11 cellular contexts compared by ENCODE assay signal in the genomic region with DNA sequence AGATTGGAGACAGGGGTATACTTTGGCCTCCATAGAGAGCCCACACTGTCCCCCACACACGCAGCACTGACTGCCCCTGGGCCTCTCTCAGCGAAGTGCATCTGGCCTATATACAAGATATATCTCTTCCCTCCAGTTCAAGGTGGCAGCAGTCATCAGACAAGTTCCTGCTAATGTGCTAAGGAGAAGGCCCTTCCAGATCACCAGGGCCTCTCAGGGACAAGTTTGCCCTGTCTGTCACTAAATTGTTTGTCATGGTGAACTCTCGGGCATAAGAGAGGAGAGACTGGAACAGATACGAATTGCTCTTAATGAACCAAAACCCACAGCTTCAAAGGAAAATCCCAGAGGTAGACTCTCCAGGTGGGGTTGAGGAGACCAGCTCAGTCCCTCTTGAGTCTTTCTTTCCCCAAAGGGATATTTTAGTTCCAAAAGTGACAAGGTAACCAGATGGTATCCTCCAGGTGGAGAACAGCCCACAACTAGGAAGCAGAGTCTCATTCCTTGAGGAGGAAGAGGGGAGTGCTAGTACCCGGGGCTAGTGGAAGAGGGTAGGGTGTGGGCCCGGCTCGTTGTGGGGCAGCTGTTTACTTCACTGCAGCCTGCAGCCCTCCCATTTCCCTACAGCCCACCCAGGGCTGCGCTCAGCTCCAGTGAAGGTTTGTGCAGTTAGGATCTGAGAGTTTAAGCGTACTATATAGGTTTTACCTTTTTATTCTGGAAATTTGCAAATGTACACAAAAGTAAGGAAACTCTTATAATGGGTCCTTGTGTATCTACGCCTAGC. TPM values are rescaled to one million over a fixed set of nuclear protein-coding genes. Genes with fewer than 3 reads are reported as not detected.
DNase-seq lines count a peak whose midpoint lies in the region; ATAC-seq and TF ChIP-seq lines count a peak whose summit lies in the region.
"Had no signal": no experiment of that assay in that cellular context is flagged by ENCODE, and none has a peak within 500 bp of the region (broad histone marks: within the 10 kb centered on the region; RNA-seq: fewer than 3 reads in every experiment).

No MANE protein-coding gene starts in this region.

- no peak overlapping the region for H3K9ac ChIP-seq in mesendoderm (ENCODE audit: low read length)

- no peak overlapping the region for H2BK120ac ChIP-seq in mesendoderm (ENCODE audit: low read depth, low read length)

- WGBS in stomach, 5 donors, result 85 to 90% (median 88%) methylated on average over 10 of the region's 10 CpGs
- no CpG with 5 or more reads among the region's 10 CpGs for WGBS in mesendoderm (ENCODE audit: extremely low coverage, insufficient coverage, low lambda C conversion rate)

- DNase-seq in activated T-cell treated with anti-CD3 and anti-CD28 coated beads, Interleukin-2, amount 50 U/mL, for 72 hours, result no peak
- DNase-seq in activated T-cell treated with anti-CD3 and anti-CD28 coated beads, Interleukin-2, amount 50 U/mL, for 1 hour, result no peak
- no peak for DNase-seq in activated T-helper 1 cell treated with anti-CD3 and anti-CD28 coated beads, Interleukin-12 subunit alpha, Interleukin-12 subunit beta, Interleukin-2, Interleukin-4 antibody, amounts not matched to agents 30 ng/mL and 10 ng/mL and 1 ng/mL, durations not matched to agents 14 hours and 24 hours and 36 hours (ENCODE audit: low spot score)
- DNase-seq in mesothelial cell of epicardium (ENCODE audit: low spot score in 2 of 2, unreplicated experiment in 2 of 2), result no peak
- DNase-seq in stomach, result peak; percentile 21
- no peak for DNase-seq in NCI-H187 (lab: John Stamatoyannopoulos, UW)
- DNase-seq in mesendoderm, result no peak
- DNase-seq: NCI-H146; stimulated activated CD4-positive, alpha-beta T cell treated with anti-CD3 and anti-CD28 coated beads, Interleukin-1b, Interleukin-23, amount 100 ng/mL, for 48 hours; testis had no signal

- H3K79me2 ChIP-seq in mesendoderm (ENCODE audit: control insufficient read depth, insufficient read depth, low read length), result no peaks in the 10 kb centered on the region

- no peak overlapping the region for H3K4ac ChIP-seq in mesendoderm (ENCODE audit: low read depth, low read length)

- peaks cover 0 to 2% of the 10 kb centered on the region in 2 donors for H3K9me3 Mint-ChIP-seq in activated T-cell treated with anti-CD3 and anti-CD28 coated beads, Interleukin-2, amount 50 U/mL, for 72 hours
- H3K9me3 Mint-ChIP-seq in activated T-helper 1 cell treated with anti-CD3 and anti-CD28 coated beads, Interleukin-12 subunit alpha, Interleukin-12 subunit beta, Interleukin-2, Interleukin-4 antibody, amounts not matched to agents 30 ng/mL and 10 ng/mL and 1 ng/mL, durations not matched to agents 14 hours and 24 hours and 36 hours, result no peaks in the 10 kb centered on the region
- H3K9me3 Mint-ChIP-seq in mesothelial cell of epicardium, result no peaks in the 10 kb centered on the region

- H3K27me3 ChIP-seq in stomach (no peaks in the 10 kb centered on the region), mesendoderm (ENCODE audit: insufficient read depth, low read length, poor library complexity) (no peaks in the 10 kb centered on the region)
- H3K27me3 ChIP-seq: testis had no signal

- no peak for ATAC-seq in activated T-cell treated with anti-CD3 and anti-CD28 coated beads, Interleukin-2, amount 50 U/mL, for 72 hours (replicated peaks in 1 of 2)
- no peak for ATAC-seq in HG02642 (IDR thresholded peaks at IDR 0.05; ENCODE audit: poor library complexity, unreplicated experiment)

- no peak overlapping the region for H3K4me3 ChIP-seq in stomach
- H3K4me3 ChIP-seq in mesendoderm (ENCODE audit: low read length), result no peak overlapping the region

- no peak for TF ChIP-seq POLR2A in stomach (IDR thresholded peaks at IDR 0.05)

- no peak overlapping the region for H3K56ac ChIP-seq in mesendoderm (ENCODE audit: low read length)

- no peak for TF ChIP-seq EP300 in stomach (IDR thresholded peaks at IDR 0.05)

- peaks cover 12% of the 10 kb centered on the region for H3K79me1 ChIP-seq in mesendoderm (ENCODE audit: low read length)

- no peaks in the 10 kb centered on the region for H3K27me3 Mint-ChIP-seq in activated T-cell treated with anti-CD3 and anti-CD28 coated beads, Interleukin-2, amount 50 U/mL, for 72 hours (ENCODE audit: low read depth)
- H3K27me3 Mint-ChIP-seq in activated T-helper 1 cell treated with anti-CD3 and anti-CD28 coated beads, Interleukin-12 subunit alpha, Interleukin-12 subunit beta, Interleukin-2, Interleukin-4 antibody, amounts not matched to agents 30 ng/mL and 10 ng/mL and 1 ng/mL, durations not matched to agents 14 hours and 24 hours and 36 hours (ENCODE audit: insufficient read depth), result no peaks in the 10 kb centered on the region
- H3K27me3 Mint-ChIP-seq in mesothelial cell of epicardium (ENCODE audit: low read depth), result no peaks in the 10 kb centered on the region

- no peak overlapping the region for H3K18ac ChIP-seq in mesendoderm (ENCODE audit: low read length)

- H3K4me1 ChIP-seq in stomach (peaks cover 23 to 40% (median 33%) of the 10 kb centered on the region in 4 donors), mesendoderm (ENCODE audit: control insufficient read depth, low read depth, low read length) (peaks cover 4% of the 10 kb centered on the region)

- no peak overlapping the region for H2BK5ac ChIP-seq in mesendoderm (ENCODE audit: low read length)

- H2AK5ac ChIP-seq in mesendoderm (ENCODE audit: low read length), result no peak overlapping the region

- no peaks in the 10 kb centered on the region for H3K9me3 ChIP-seq in stomach
- H3K9me3 ChIP-seq: testis had no signal

- peak overlapping the region; percentile 26 to 67 (median 35) for H3K27ac ChIP-seq in stomach
- no peak overlapping the region for H3K27ac ChIP-seq in mesendoderm (ENCODE audit: low read depth, low read length)
- H3K27ac ChIP-seq: testis had no signal

- H3K4me2 ChIP-seq in mesendoderm (ENCODE audit: low read length), result no peak overlapping the region

- H3K27ac Mint-ChIP-seq in activated T-cell treated with anti-CD3 and anti-CD28 coated beads, Interleukin-2, amount 50 U/mL, for 72 hours, result no peak overlapping the region
- H3K27ac Mint-ChIP-seq in activated T-helper 1 cell treated with anti-CD3 and anti-CD28 coated beads, Interleukin-12 subunit alpha, Interleukin-12 subunit beta, Interleukin-2, Interleukin-4 antibody, amounts not matched to agents 30 ng/mL and 10 ng/mL and 1 ng/mL, durations not matched to agents 14 hours and 24 hours and 36 hours, result no peak overlapping the region
- H3K27ac Mint-ChIP-seq in mesothelial cell of epicardium, result no peak overlapping the region

- intact Hi-C loops in activated T-helper 1 cell treated with anti-CD3 and anti-CD28 coated beads, Interleukin-12 subunit alpha, Interleukin-12 subunit beta, Interleukin-2, Interleukin-4 antibody, amounts not matched to agents 30 ng/mL and 10 ng/mL and 1 ng/mL, durations not matched to agents 14 hours and 24 hours and 36 hours (cut with micrococcal nuclease), result loop anchor here (10.0 kb wide), 1 partner anchor 322 kb away; a partner anchor contains a TSS
- intact Hi-C loops in stomach (cut with DNase I; ENCODE audit: low total_unique reads), result no loop called here

- H3K36me3 ChIP-seq in stomach (no peaks in the 10 kb centered on the region), mesendoderm (ENCODE audit: control insufficient read depth, insufficient read depth, low read length) (no peaks in the 10 kb centered on the region)

- H3K4me1 Mint-ChIP-seq in activated T-cell treated with anti-CD3 and anti-CD28 coated beads, Interleukin-2, amount 50 U/mL, for 72 hours (ENCODE audit: low read depth), result peaks cover 23% of the 10 kb centered on the region
- H3K4me1 Mint-ChIP-seq in activated T-helper 1 cell treated with anti-CD3 and anti-CD28 coated beads, Interleukin-12 subunit alpha, Interleukin-12 subunit beta, Interleukin-2, Interleukin-4 antibody, amounts not matched to agents 30 ng/mL and 10 ng/mL and 1 ng/mL, durations not matched to agents 14 hours and 24 hours and 36 hours (ENCODE audit: low read depth), result peaks cover 19% of the 10 kb centered on the region
- H3K4me1 Mint-ChIP-seq in mesothelial cell of epicardium, result peaks cover 27% of the 10 kb centered on the region

- no peak overlapping the region for H3K23ac ChIP-seq in mesendoderm (ENCODE audit: low read length)

- H3K4me3 Mint-ChIP-seq in activated T-cell treated with anti-CD3 and anti-CD28 coated beads, Interleukin-2, amount 50 U/mL, for 72 hours, result peak overlapping the region; percentile 15 to 24
- H3K4me3 Mint-ChIP-seq in activated T-helper 1 cell treated with anti-CD3 and anti-CD28 coated beads, Interleukin-12 subunit alpha, Interleukin-12 subunit beta, Interleukin-2, Interleukin-4 antibody, amounts not matched to agents 30 ng/mL and 10 ng/mL and 1 ng/mL, durations not matched to agents 14 hours and 24 hours and 36 hours, result peak overlapping the region; percentile 46
- peak overlapping the region; percentile 41 for H3K4me3 Mint-ChIP-seq in mesothelial cell of epicardium

- H3K36me3 Mint-ChIP-seq in activated T-cell treated with anti-CD3 and anti-CD28 coated beads, Interleukin-2, amount 50 U/mL, for 72 hours (ENCODE audit: insufficient read depth in 2 of 2), result peaks cover 1 to 2% of the 10 kb centered on the region in 2 donors
- peaks cover 3% of the 10 kb centered on the region for H3K36me3 Mint-ChIP-seq in activated T-helper 1 cell treated with anti-CD3 and anti-CD28 coated beads, Interleukin-12 subunit alpha, Interleukin-12 subunit beta, Interleukin-2, Interleukin-4 antibody, amounts not matched to agents 30 ng/mL and 10 ng/mL and 1 ng/mL, durations not matched to agents 14 hours and 24 hours and 36 hours (ENCODE audit: low read depth)
- H3K36me3 Mint-ChIP-seq in mesothelial cell of epicardium, result no peaks in the 10 kb centered on the region

- no peak overlapping the region for H2BK15ac ChIP-seq in mesendoderm (replicated peaks; ENCODE audit: low read depth)

- no peak overlapping the region for H4K5ac ChIP-seq in mesendoderm (ENCODE audit: low read length)

- TF ChIP-seq CTCF in mesothelial cell of epicardium (IDR thresholded peaks at IDR 0.05; ENCODE audit: unreplicated experiment) (no peak), stomach (IDR thresholded peaks at IDR 0.05) (no peak)

- H4K8ac ChIP-seq in mesendoderm (ENCODE audit: low read depth, low read length), result no peak overlapping the region

RNA-seq across cellular contexts. Expression of a gene that starts 2.2 kb away (rescaled TPM):
- total RNA-seq in activated T-cell treated with anti-CD3 and anti-CD28 coated beads, Interleukin-2, amount 50 U/mL, for 72 hours, result 10 to 100 TPM; 12.0 to 15.1 TPM
- total RNA-seq in activated T-helper 1 cell treated with anti-CD3 and anti-CD28 coated beads, Interleukin-12 subunit alpha, Interleukin-12 subunit beta, Interleukin-2, Interleukin-4 antibody, amounts not matched to agents 30 ng/mL and 10 ng/mL and 1 ng/mL, durations not matched to agents 14 hours and 24 hours and 36 hours, result 16.3 and 18.2 TPM in 2 replicates
- total RNA-seq in mesothelial cell of epicardium (13.2 to 14.6 TPM (median 14.5 TPM) in 3 replicates), stomach (10 to 100 TPM in 2 of 5 donors, 1 to 10 TPM in 3; 7.6 to 21.4 (median 9.9) TPM)
- 10 to 100 TPM in 1 of 3 donors, 1 to 10 TPM in 2; 8.4 to 12.7 (median 9.0) TPM for polyA plus RNA-seq in stomach
- 7.2 TPM for polyA plus RNA-seq in mesendoderm (2013, experiment 1 of 2)
- polyA plus RNA-seq in mesendoderm (2013, experiment 2 of 2), result 7.3 TPM

RNA-seq across cellular contexts. Expression of a gene that starts 44.6 kb away (rescaled TPM):
- total RNA-seq in activated T-cell treated with anti-CD3 and anti-CD28 coated beads, Interleukin-2, amount 50 U/mL, for 72 hours, result 10 to 100 TPM; 20.2 to 23.8 TPM
- total RNA-seq in activated T-helper 1 cell treated with anti-CD3 and anti-CD28 coated beads, Interleukin-12 subunit alpha, Interleukin-12 subunit beta, Interleukin-2, Interleukin-4 antibody, amounts not matched to agents 30 ng/mL and 10 ng/mL and 1 ng/mL, durations not matched to agents 14 hours and 24 hours and 36 hours, result 19.4 and 23.7 TPM in 2 replicates
- 33.8 to 35.9 TPM (median 34.3 TPM) in 3 replicates for total RNA-seq in mesothelial cell of epicardium
- 10 to 100 TPM; 20.4 to 45.9 (median 38.4) TPM for total RNA-seq in stomach
- 10 to 100 TPM in 1 of 3 donors, 1 to 10 TPM in 2; 8.2 to 13.3 (median 9.8) TPM for polyA plus RNA-seq in stomach
- polyA plus RNA-seq in mesendoderm (2013, experiment 1 of 2), result 5.1 TPM
- 5.1 TPM for polyA plus RNA-seq in mesendoderm (2013, experiment 2 of 2)
